Comparison of ENCODE assay signal across 10 cellular contexts in genomic region chr2:109322111-109322510, GRCh38.
DNase-seq lines count a peak whose midpoint lies in the region; ATAC-seq and TF ChIP-seq lines count a peak whose summit lies in the region.
"Had no signal": no experiment of that assay in that cellular context is flagged by ENCODE, and none has a peak within 500 bp of the region (broad histone marks: within the 10 kb centered on the region; RNA-seq: fewer than 3 reads in every experiment).

No MANE protein-coding gene starts in this region.

- POLR2A ChIA-PET in RWPE1 (lab: Yijun Ruan, JAX; ENCODE audit: low non-redundant PET) = no interaction called here

- DNase-seq in RWPE1 (ENCODE audit: low spot score) (peak; percentile 67), fibroblast of gingiva (ENCODE audit: low read depth) (peak; percentile 98), mucosa of gallbladder (ENCODE audit: low spot score) (peak; percentile 82), upper lobe of left lung (peak in 1 of 2 donors; percentile 72)
- no peak for DNase-seq in effector CD4-positive, alpha-beta T cell
- DNase-seq: activated CD8-positive, alpha-beta memory T cell treated with anti-CD3 and anti-CD28 coated beads, Interleukin-2, amount 50 U/mL, for 4 hours; NCI-H510A had no signal

- H3K4me1 ChIP-seq in upper lobe of left lung = peaks cover 47 to 68% (median 58%) of the 10 kb centered on the region in 4 donors

- no peaks in the 10 kb centered on the region for H3K36me3 ChIP-seq in upper lobe of left lung

- H3K4me3 ChIP-seq in upper lobe of left lung = no peak overlapping the region

- TF ChIP-seq POLR2A in upper lobe of left lung (IDR thresholded peaks at IDR 0.05) = no peak

- TF ChIP-seq CTCF in RWPE1 (conservative IDR thresholded peaks at IDR 0.05; ENCODE audit: low read depth) = no peak
- TF ChIP-seq CTCF in upper lobe of left lung (IDR thresholded peaks at IDR 0.05) = no peak

- TF ChIP-seq EP300 in upper lobe of left lung (IDR thresholded peaks at IDR 0.05) = peak in 3 of 4 donors; percentile 37 to 98 (median 91)

- CTCF ChIA-PET in RWPE1 (lab: Yijun Ruan, JAX) = interaction anchor here (0.9 kb wide), 1 partner anchor 1846 kb away, joined by 6 read pairs; no protein-coding TSS in a partner anchor

- 26 to 37% methylated on average over 6 of the region's 6 CpGs for WGBS in upper lobe of left lung, 2 donors

- H3K27me3 ChIP-seq in upper lobe of left lung = no peaks in the 10 kb centered on the region

- peak; percentile 61 to 62 for ATAC-seq in upper lobe of left lung (ENCODE audit: low FRiP score in 2 of 2)
- no peak for ATAC-seq in HG03175 (IDR thresholded peaks at IDR 0.05; ENCODE audit: unreplicated experiment)
- ATAC-seq in HG03135 (IDR thresholded peaks at IDR 0.05; ENCODE audit: unreplicated experiment) = no peak
- no peak for ATAC-seq in GM19455 (IDR thresholded peaks at IDR 0.05; ENCODE audit: unreplicated experiment)

- H3K9me3 ChIP-seq in upper lobe of left lung = no peaks in the 10 kb centered on the region

- H3K27ac ChIP-seq in RWPE1 (peak overlapping the region; percentile 85), upper lobe of left lung (peak overlapping the region; percentile 75 to 85 (median 83))

Comparison
In these comparisons a context has a peak if more than half of its experiments do, and no peak if none do; other contexts are left out.
1. ATAC-seq: peak in upper lobe of left lung (2 of 2); none in HG03175 (single experiment), HG03135 (single experiment) and GM19455 (single experiment).